9 cellular contexts compared by ENCODE assay signal in genomic region chr4:6268650-6269399, GRCh38. TPM values are rescaled to one million over a fixed set of nuclear protein-coding genes. Genes with fewer than 3 reads are reported as not detected.
DNase-seq lines count a peak whose midpoint lies in the region; ATAC-seq and TF ChIP-seq lines count a peak whose summit lies in the region.
"Had no signal": no experiment of that assay in that cellular context is flagged by ENCODE, and none has a peak within 500 bp of the region (broad histone marks: within the 10 kb centered on the region; RNA-seq: fewer than 3 reads in every experiment).

No MANE protein-coding gene starts in this region.

- DNase-seq in Caco-2 (no peak), colonic mucosa (no peak), neural crest cell (ENCODE audit: low read depth, low spot score) (no peak), SIG-M5 (lab: John Stamatoyannopoulos, UW) (no peak), HT-29 (ENCODE audit: low spot score) (no peak), SHP77 (lab: John Stamatoyannopoulos, UW) (no peak), AG08396 (ENCODE audit: low spot score) (no peak)

- H3K27me3 ChIP-seq in Caco-2 (replicated peaks; ENCODE audit: control insufficient read depth, insufficient read depth, low read length) (no peaks in the 10 kb centered on the region), colonic mucosa (no peaks in the 10 kb centered on the region)

- BruUV-seq in Caco-2 (replicated peaks; lab: Mats Ljungman, UMichigan): no TSS peak

- H3K36me3 ChIP-seq in Caco-2 (ENCODE audit: control insufficient read depth, insufficient read depth, low read length) (no peaks in the 10 kb centered on the region), colonic mucosa (no peaks in the 10 kb centered on the region)

- H3K27me3 Mint-ChIP-seq in Caco-2 (ENCODE audit: insufficient read depth, unreplicated experiment) (peaks cover 8% of the 10 kb centered on the region), neural crest cell (ENCODE audit: low read depth) (peaks cover 9% of the 10 kb centered on the region)

- no peaks in the 10 kb centered on the region for H3K9me3 Mint-ChIP-seq in Caco-2 (ENCODE audit: unreplicated experiment)
- H3K9me3 Mint-ChIP-seq in neural crest cell: no peaks in the 10 kb centered on the region

- no peak overlapping the region for H3K27ac ChIP-seq in colonic mucosa
- H3K27ac ChIP-seq: HL-60 had no signal

- H3K4me1 Mint-ChIP-seq in Caco-2 (ENCODE audit: low read depth, unreplicated experiment) (peaks cover 16% of the 10 kb centered on the region), neural crest cell (peaks cover 26% of the 10 kb centered on the region)

- peak overlapping the region in 1 of 2 donors; percentile 63 for H3K9ac ChIP-seq in colonic mucosa (ENCODE audit: low read depth in 2 of 2, low read length in 2 of 2)

- intact Hi-C loops in Caco-2 (cut with micrococcal nuclease; ENCODE audit: unreplicated experiment) (no loop called here), colonic mucosa (cut with DNase I) (no loop called here)

- TF ChIP-seq CTCF in Caco-2 (IDR thresholded peaks at IDR 0.05; ENCODE audit: insufficient read depth in 1 of 2, low read depth in 1 of 2, low read length in 1 of 2, severe bottlenecking in 1 of 2, unreplicated experiment in 1 of 2) (no peak), colonic mucosa (IDR thresholded peaks at IDR 0.05) (no peak), neural crest cell (conservative IDR thresholded peaks at IDR 0.05) (no peak)

- no peaks in the 10 kb centered on the region for H3K9me3 ChIP-seq in Caco-2
- no peaks in the 10 kb centered on the region for H3K9me3 ChIP-seq in colonic mucosa

- H3K27ac Mint-ChIP-seq in Caco-2 (ENCODE audit: unreplicated experiment) (no peak overlapping the region), neural crest cell (ENCODE audit: unreplicated experiment) (no peak overlapping the region)

- H3K4me3 ChIP-seq in Caco-2 (ENCODE audit: low read depth, low read length) (peak overlapping the region; percentile 44), colonic mucosa (peak overlapping the region; percentile 10)

- POLR2A ChIA-PET in Caco-2 (lab: Charles Lee): interaction anchor here (0.6 to 1.0 kb wide), 2 partner anchors 10 to 449 kb away, joined by 3 to 5 read pairs; no protein-coding TSS in a partner anchor

- peak; percentile 2 for ATAC-seq in HG03571 (IDR thresholded peaks at IDR 0.05; ENCODE audit: unreplicated experiment)

- H3K36me3 Mint-ChIP-seq in Caco-2 (ENCODE audit: insufficient read depth, unreplicated experiment): peaks cover 12% of the 10 kb centered on the region
- no peaks in the 10 kb centered on the region for H3K36me3 Mint-ChIP-seq in neural crest cell (ENCODE audit: low read depth)

- CTCF ChIA-PET in Caco-2 (lab: Charles Lee): interaction anchor here (0.8 to 2.1 kb wide), 3 partner anchors 10 to 58 kb away, joined by 4 to 8 read pairs (median 7); no protein-coding TSS in a partner anchor

- peaks cover 24% of the 10 kb centered on the region for H3K4me1 ChIP-seq in Caco-2
- peaks cover 6% of the 10 kb centered on the region for H3K4me1 ChIP-seq in colonic mucosa

- H3K4me3 Mint-ChIP-seq in Caco-2 (ENCODE audit: unreplicated experiment) (peak overlapping the region; percentile 79), neural crest cell (peak overlapping the region; percentile 87)

RNA-seq across cellular contexts. Expression of gene WFS1, which starts 0.8 kb away (rescaled TPM):
- total RNA-seq in Caco-2 (2022) (17.8 and 24.9 TPM in 2 replicates), colonic mucosa (10 to 100 TPM; 12.1 to 12.7 TPM), neural crest cell (24.8 and 25.1 TPM in 2 replicates)
- 49.2 and 49.8 TPM in 2 replicates for total RNA-seq in HT-29 (2014; rRNA removed; shearing (Covaris generic))
